8 cellular contexts compared by ENCODE assay signal in the genomic region with DNA sequence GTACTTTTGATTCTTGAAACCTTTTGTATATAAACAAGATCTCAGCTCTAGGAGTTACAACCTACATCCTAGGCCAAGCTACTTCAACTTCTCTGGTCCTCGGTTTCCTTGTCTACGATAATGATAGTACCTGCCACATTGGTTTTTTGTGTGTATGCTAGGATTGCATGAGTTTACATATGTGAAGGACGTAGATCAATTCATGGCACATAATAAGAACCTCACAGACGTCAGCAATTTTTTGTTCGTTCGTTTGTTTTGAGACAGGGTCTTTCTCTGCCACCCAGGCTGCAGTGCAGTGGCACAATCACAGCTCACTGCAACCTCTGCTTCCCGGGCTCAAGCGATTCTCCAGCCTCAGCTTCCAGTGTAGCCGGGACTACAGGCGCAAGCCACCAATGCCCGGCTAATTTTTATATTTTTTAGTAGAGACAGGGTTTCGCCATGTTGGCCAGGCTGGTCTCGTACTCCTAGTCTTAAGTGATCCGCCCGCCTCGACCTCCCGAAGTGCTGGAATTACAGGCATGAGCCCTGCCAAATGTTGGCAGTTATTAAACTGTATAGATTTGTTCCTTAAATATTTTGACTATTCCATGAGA. TPM values are rescaled to one million over a fixed set of nuclear protein-coding genes. Genes with fewer than 3 reads are reported as not detected.
DNase-seq lines count a peak whose midpoint lies in the region; ATAC-seq and TF ChIP-seq lines count a peak whose summit lies in the region.

No MANE protein-coding gene starts in this region.

- peak overlapping the region; percentile 99 for H3K9ac ChIP-seq in adipocyte (ENCODE audit: low read length)

- TF ChIP-seq POLR2A in suprapubic skin (IDR thresholded peaks at IDR 0.05), result no peak

- DNase-seq in heart right ventricle (no peak), Right ventricle myocardium inferior (ENCODE audit: missing footprints) (no peak), adipocyte (ENCODE audit: low read depth) (no peak), left colon (peak in 1 of 2 donors; percentile 32), suprapubic skin (ENCODE audit: low spot score in 2 of 2) (no peak), LoVo (ENCODE audit: low spot score) (no peak), NCI-H446 (lab: John Stamatoyannopoulos, UW) (no peak), GM10248 (ENCODE audit: extremely low spot score) (no peak)

- no peaks in the 10 kb centered on the region for H3K9me3 ChIP-seq in heart right ventricle
- H3K9me3 ChIP-seq in adipocyte (ENCODE audit: control insufficient read depth, low read length), result no peaks in the 10 kb centered on the region
- no peaks in the 10 kb centered on the region for H3K9me3 ChIP-seq in suprapubic skin

- H3K36me3 ChIP-seq in heart right ventricle (peaks cover 0 to 21% (median 0%) of the 10 kb centered on the region in 9 donors), adipocyte (ENCODE audit: control insufficient read depth, insufficient read depth, low read length, severe bottlenecking) (peaks cover 14% of the 10 kb centered on the region), suprapubic skin (no peaks in the 10 kb centered on the region)

- CTCF ChIA-PET in GM10248 (lab: Yijun Ruan, JAX), result interaction anchor here (0.8 to 2.0 kb wide), 9 partner anchors 9 to 794 kb away, joined by 3 to 8 read pairs (median 3); no protein-coding TSS in a partner anchor

- H3K27me3 ChIP-seq in heart right ventricle (no peaks in the 10 kb centered on the region), adipocyte (replicated peaks; ENCODE audit: control insufficient read depth, insufficient read depth, low read length) (no peaks in the 10 kb centered on the region), suprapubic skin (no peaks in the 10 kb centered on the region)

- peak overlapping the region; percentile 86 to 97 (median 93) for H3K27ac ChIP-seq in heart right ventricle
- H3K27ac ChIP-seq in suprapubic skin, result peak overlapping the region; percentile 94

- POLR2A ChIA-PET in GM10248 (lab: Yijun Ruan, JAX), result interaction anchor here (0.6 to 1.1 kb wide), 3 partner anchors 28 to 130 kb away, joined by 3 to 4 read pairs (median 4); no protein-coding TSS in a partner anchor

- H3K4me3 ChIP-seq in heart right ventricle (peak overlapping the region; percentile 65 to 96 (median 84)), adipocyte (ENCODE audit: low read length) (peak overlapping the region; percentile 89), suprapubic skin (peak overlapping the region; percentile 81)

- WGBS in heart right ventricle, 2 donors, result 22 to 27% methylated on average over 17 of the region's 17 CpGs
- 24% methylated on average over 17 of the region's 17 CpGs for WGBS in suprapubic skin

- peak in 3 of 8 donors; percentile 1 to 8 (median 2) for ATAC-seq in heart right ventricle
- ATAC-seq in Right ventricle myocardium inferior, result no peak
- ATAC-seq in left colon, result peak; percentile 6

- TF ChIP-seq CTCF in heart right ventricle (IDR thresholded peaks at IDR 0.05), result no peak
- no peak for TF ChIP-seq CTCF in suprapubic skin (IDR thresholded peaks at IDR 0.05)
- no peak for TF ChIP-seq CTCF in GM10248 (IDR thresholded peaks at IDR 0.05; ENCODE audit: control extremely low read depth, extremely low read depth, low read depth, missing control alignments)

- intact Hi-C loops in heart right ventricle (cut with DNase I) (loop anchor here in 8 of 10 donors (2.0 to 10.0 kb wide), 6 partner anchors 130 to 198 kb away; partner anchors contain the start of gene ACTR3 (in 4 of the 8)), Right ventricle myocardium inferior (cut with DNase I) (loop anchor here (2.0 to 10.0 kb wide), 2 partner anchors 62 to 188 kb away; no protein-coding TSS in a partner anchor), left colon (cut with DNase I, micrococcal nuclease) (loop anchor here in 1 of 2 donors (2.0 kb wide), 1 partner anchor 132 kb away; no protein-coding TSS in a partner anchor)

- peaks cover 0 to 48% (median 24%) of the 10 kb centered on the region in 9 donors for H3K4me1 ChIP-seq in heart right ventricle
- peaks cover 41% of the 10 kb centered on the region for H3K4me1 ChIP-seq in adipocyte (ENCODE audit: control insufficient read depth, insufficient read depth, low read length)
- H3K4me1 ChIP-seq in suprapubic skin, result peaks cover 27% of the 10 kb centered on the region

- no peak for TF ChIP-seq EP300 in suprapubic skin (IDR thresholded peaks at IDR 0.05)

RNA-seq across cellular contexts. Expression of gene SLC35F5, which starts 0.7 kb away (rescaled TPM):
- total RNA-seq in heart right ventricle (10 to 100 TPM; 52.9 to 67.1 (median 59.2) TPM), Right ventricle myocardium inferior (54.0 TPM), left colon (100 to 1,000 TPM; 130 to 132 TPM), suprapubic skin (100 to 1,000 TPM in 1 of 4 donors, 10 to 100 TPM in 3; 90.3 to 116 (median 96.4) TPM)
- polyA plus RNA-seq in heart right ventricle, result 10 to 100 TPM; 18.3 to 21.0 TPM
